Comparison of ENCODE assay signal across 10 cellular contexts in genomic region chr6:47235964-47236760, GRCh38.
A peak's percentile ranks its signal among the peaks of the same experiment; 100 is the strongest.
DNase-seq lines count a peak whose midpoint lies in the region; ATAC-seq and TF ChIP-seq lines count a peak whose summit lies in the region.
"Had no signal": no experiment of that assay in that cellular context is flagged by ENCODE, and none has a peak within 500 bp of the region (broad histone marks: within the 10 kb centered on the region; RNA-seq: fewer than 3 reads in every experiment).

No MANE protein-coding gene starts in this region.

- H3K27me3 ChIP-seq in H7 (ENCODE audit: control insufficient read depth, insufficient read depth, low read length): no peaks in the 10 kb centered on the region

- ATAC-seq in central memory CD8-positive, alpha-beta T cell (replicated peaks; ENCODE audit: extremely low read depth, poor library complexity, severe bottlenecking): peak; percentile 14
- ATAC-seq in HG03045 (IDR thresholded peaks at IDR 0.05; ENCODE audit: unreplicated experiment): no peak

- H3K4me3 ChIP-seq in HEK293 (ENCODE audit: low read depth, low read length) (no peak overlapping the region), H7 (ENCODE audit: insufficient read depth, low read depth, low read length) (no peak overlapping the region)

- H3K9me3 Mint-ChIP-seq in central memory CD8-positive, alpha-beta T cell: no peaks in the 10 kb centered on the region

- H3K4me1 ChIP-seq in HEK293 (ENCODE audit: control insufficient read depth, insufficient read depth, low read length): peaks cover 20% of the 10 kb centered on the region

- no peaks in the 10 kb centered on the region for H3K9me3 ChIP-seq in HEK293 (ENCODE audit: control insufficient read depth, insufficient read depth, low read depth, low read length)

- no peak; the same call in none of the 2 replicates for TF ChIP-seq CTCF in HEK293 (tag by site-specific recombination; IDR thresholded peaks at IDR 0.05)

- no peaks in the 10 kb centered on the region for H3K27me3 Mint-ChIP-seq in central memory CD8-positive, alpha-beta T cell
- H3K27me3 Mint-ChIP-seq: activated naive CD8-positive, alpha-beta T cell had no signal

- peak; percentile 52 for DNase-seq in NCI-H2227 (lab: John Stamatoyannopoulos, UW; ENCODE audit: unreplicated experiment)
- no peak for DNase-seq in central memory CD8-positive, alpha-beta T cell (ENCODE audit: low spot score in 2 of 2)
- DNase-seq in glomerular visceral epithelial cell (ENCODE audit: extremely low spot score): no peak
- DNase-seq in retina: no peak
- no peak for DNase-seq in H7
- DNase-seq: NCI-H1048 had no signal

- CTCF ChIA-PET in HEK293 (lab: Yijun Ruan, JAX): interaction anchor here (0.7 to 2.2 kb wide), 6 partner anchors 11 to 166 kb away, joined by 3 to 8 read pairs (median 4); no protein-coding TSS in a partner anchor

- no peak overlapping the region for H3K27ac Mint-ChIP-seq in central memory CD8-positive, alpha-beta T cell (ENCODE audit: low read depth)
- H3K27ac Mint-ChIP-seq: activated naive CD8-positive, alpha-beta T cell had no signal

- H3K36me3 ChIP-seq in HEK293 (ENCODE audit: control insufficient read depth in 2 of 2, insufficient read depth in 1 of 2, low read length in 2 of 2): peaks cover 9 to 13% of the 10 kb centered on the region in 2 experiments; a peak in 2 of 3 replicates
- H3K36me3 ChIP-seq in H7 (replicated peaks; ENCODE audit: control insufficient read depth, insufficient read depth, low read length): 0 out of 2 replicates have a peak, but pooled peaks cover 3% of the 10 kb centered on the region

- no peaks in the 10 kb centered on the region for H3K4me1 Mint-ChIP-seq in central memory CD8-positive, alpha-beta T cell

- H3K4me3 Mint-ChIP-seq in central memory CD8-positive, alpha-beta T cell: no peak overlapping the region
- H3K4me3 Mint-ChIP-seq: activated naive CD8-positive, alpha-beta T cell had no signal

- no peaks in the 10 kb centered on the region for H3K36me3 Mint-ChIP-seq in central memory CD8-positive, alpha-beta T cell (ENCODE audit: insufficient read depth)
- H3K36me3 Mint-ChIP-seq: activated naive CD8-positive, alpha-beta T cell had no signal

- H3K27ac ChIP-seq in HEK293 (ENCODE audit: extremely low read depth, low read depth, low read length): peak overlapping the region; percentile 45
- H3K27ac ChIP-seq in temporal lobe (ENCODE audit: low read depth, low read length): peak overlapping the region; percentile 59

- POLR2A ChIA-PET in HEK293 (lab: Yijun Ruan, JAX): no interaction called here

TF ChIP-seq in HEK293, 187 proteins besides CTCF, POLR2A, EP300 and RAD21 (continues in another document):
- TF ChIP-seq ZSCAN4 (tag by site-specific recombination; IDR thresholded peaks at IDR 0.05): no peak
- no peak for TF ChIP-seq ZNF791 (tag by site-specific recombination; IDR thresholded peaks at IDR 0.05)
- no peak for TF ChIP-seq AEBP2 (tag by site-specific recombination; IDR thresholded peaks at IDR 0.05; ENCODE audit: borderline replicate concordance)
- TF ChIP-seq ZNF132 (tag by site-specific recombination; IDR thresholded peaks at IDR 0.05; ENCODE audit: borderline replicate concordance): no peak
- no peak for TF ChIP-seq ZNF114 (tag by site-specific recombination; IDR thresholded peaks at IDR 0.05)
- peak; percentile 83 for TF ChIP-seq OSR2 (tag by site-specific recombination; IDR thresholded peaks at IDR 0.05)
- no peak for TF ChIP-seq ZFP3 (tag by site-specific recombination; IDR thresholded peaks at IDR 0.05; ENCODE audit: low read depth)
- TF ChIP-seq GLIS1 (tag by site-specific recombination; IDR thresholded peaks at IDR 0.05): no peak
- TF ChIP-seq PRDM2 (tag by site-specific recombination; IDR thresholded peaks at IDR 0.05; ENCODE audit: borderline replicate concordance): no peak
- TF ChIP-seq, protein P1, sequence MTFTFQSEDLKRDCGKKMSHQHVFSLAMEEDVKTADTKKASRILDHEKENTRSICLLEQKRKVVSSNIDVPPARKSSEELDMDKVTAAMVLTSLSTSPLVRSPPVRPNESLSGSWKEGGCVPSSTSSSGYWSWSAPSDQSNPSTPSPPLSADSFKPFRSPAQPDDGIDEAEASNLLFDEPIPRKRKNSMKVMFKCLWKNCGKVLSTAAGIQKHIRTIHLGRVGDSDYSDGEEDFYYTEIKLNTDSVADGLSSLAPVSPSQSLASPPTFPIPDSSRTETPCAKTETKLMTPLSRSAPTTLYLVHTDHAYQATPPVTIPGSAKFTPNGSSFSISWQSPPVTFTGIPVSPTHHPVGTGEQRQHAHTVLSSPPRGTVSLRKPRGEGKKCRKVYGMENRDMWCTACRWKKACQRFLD (tag by site-specific recombination; IDR thresholded peaks at IDR 0.05): no peak
- TF ChIP-seq KLF7 (tag by site-specific recombination; IDR thresholded peaks at IDR 0.05; ENCODE audit: borderline replicate concordance): no peak
- no peak for TF ChIP-seq ZNF514 (tag by site-specific recombination; IDR thresholded peaks at IDR 0.05)
- TF ChIP-seq SCRT1 (tag by site-specific recombination; IDR thresholded peaks at IDR 0.05; ENCODE audit: borderline replicate concordance): no peak
- no peak for TF ChIP-seq ZFP41 (tag by site-specific recombination; IDR thresholded peaks at IDR 0.05; ENCODE audit: borderline replicate concordance)
- TF ChIP-seq ZNF561 (tag by site-specific recombination; IDR thresholded peaks at IDR 0.05; ENCODE audit: borderline replicate concordance): no peak
- TF ChIP-seq ZNF660 (tag by site-specific recombination; IDR thresholded peaks at IDR 0.05): 0 out of 2 replicates have a peak, but pooled peaks have one; percentile 36
- no peak for TF ChIP-seq ZNF548 (tag by site-specific recombination; IDR thresholded peaks at IDR 0.05)
- TF ChIP-seq ZNF302 (tag by site-specific recombination; IDR thresholded peaks at IDR 0.05; ENCODE audit: low read depth): no peak
- no peak for TF ChIP-seq ZNF654 (tag by site-specific recombination; IDR thresholded peaks at IDR 0.05; ENCODE audit: low read depth)
- TF ChIP-seq GFI1B (tag by site-specific recombination; IDR thresholded peaks at IDR 0.05): no peak
- TF ChIP-seq BCL11A (tag by site-specific recombination; IDR thresholded peaks at IDR 0.05; ENCODE audit: low read depth): no peak
